8 cellular contexts compared by ENCODE assay signal in the genomic region with DNA sequence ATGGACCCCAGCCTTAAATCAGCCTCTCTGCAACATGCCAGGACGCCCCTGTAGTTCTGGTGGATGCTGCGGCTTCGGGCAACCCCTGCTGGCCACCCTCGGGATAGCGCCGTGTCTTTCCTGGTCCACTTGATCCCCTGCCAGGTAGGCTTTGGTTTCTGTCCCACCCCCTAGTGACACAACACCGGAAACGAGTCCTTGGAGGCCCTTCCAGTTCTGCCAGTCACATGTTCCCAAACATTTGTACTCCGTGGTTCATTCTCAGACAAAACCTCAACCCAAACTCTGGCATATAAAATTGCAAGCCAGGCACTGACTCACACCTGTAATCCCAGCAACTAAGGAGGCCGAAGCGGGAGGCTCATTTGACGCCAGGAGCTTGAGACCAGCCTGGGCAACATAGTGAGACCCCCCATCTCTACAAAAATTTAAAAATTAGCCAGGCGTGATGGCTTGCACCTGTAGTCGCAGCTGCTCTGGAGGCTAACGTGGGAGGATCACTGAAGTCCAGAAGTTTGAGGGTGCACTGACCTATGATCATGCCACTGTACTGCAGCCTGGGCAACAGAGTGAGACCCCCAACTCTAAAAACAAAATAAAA. TPM values are rescaled to one million over a fixed set of nuclear protein-coding genes. Genes with fewer than 3 reads are reported as not detected.
DNase-seq lines count a peak whose midpoint lies in the region; TF ChIP-seq lines count a peak whose summit lies in the region.

No MANE protein-coding gene starts in this region.

- no peak overlapping the region for H3K27ac ChIP-seq in uterus

- intact Hi-C loops in posterior cingulate gyrus (cut with DNase I) (loop anchor here (2.0 to 10.0 kb wide), 2 partner anchors 50 to 56 kb away; no protein-coding TSS in a partner anchor), uterus (cut with DNase I; ENCODE audit: low total_unique reads) (no loop called here)

- no peak overlapping the region for H3K4me3 ChIP-seq in uterus

- peak; percentile 15 to 71 (median 39) for TF ChIP-seq CTCF in uterus (IDR thresholded peaks at IDR 0.05)

- H3K4me1 ChIP-seq in uterus, result no peaks in the 10 kb centered on the region

- no peak for TF ChIP-seq POLR2A in uterus (IDR thresholded peaks at IDR 0.05)

- H3K36me3 ChIP-seq in uterus, result no peaks in the 10 kb centered on the region

- H3K27me3 ChIP-seq in uterus, result no peaks in the 10 kb centered on the region

- DNase-seq in NOMO-1 treated with dmso at 0.1 percent for 144 hours (lab: John Stamatoyannopoulos, UW; ENCODE audit: unreplicated experiment) (peak; percentile 6), NOMO-1 treated with DMSO at 0.1 percent for 48 hours (lab: John Stamatoyannopoulos, UW; ENCODE audit: unreplicated experiment) (no peak), LHCN-M2 (ENCODE audit: low read depth) (peak; percentile 86), SHP77 treated with DMSO at 0.1 percent for 48 hours (lab: John Stamatoyannopoulos, UW) (peak; percentile 85), glomerular visceral epithelial cell (ENCODE audit: extremely low spot score) (peak; percentile 90), posterior cingulate gyrus (peak; percentile 79 to 97 (median 86)), uterus (peak; percentile 39 to 61)
- peak; percentile 75 for DNase-seq in activated naive CD4-positive, alpha-beta T cell treated with anti-CD3 and anti-CD28 coated beads, Interleukin-2, amount 50 U/mL, for 16 hours

- H3K9me3 ChIP-seq in uterus, result no peaks in the 10 kb centered on the region

RNA-seq across cellular contexts. Expression of gene RASAL1, which starts 37.0 kb away (rescaled TPM):
- total RNA-seq in LHCN-M2 (2014; rRNA removed) (not detected in 2 replicates), uterus (1 to 10 TPM in 1 of 4 donors, not detected in 3; 6.8 TPM)
- polyA plus RNA-seq in LHCN-M2 (2012), result not detected

RNA-seq across cellular contexts. Expression of gene DTX1, which starts 42.0 kb away (rescaled TPM):
- total RNA-seq in LHCN-M2 (2014; rRNA removed) (0.11 TPM in 1 of 2 replicates, not detected in the other), uterus (1 to 10 TPM; 2.4 to 8.6 (median 3.1) TPM)
- polyA plus RNA-seq in LHCN-M2 (2012), result not detected

RNA-seq across cellular contexts. Expression of gene CFAP73, which starts 51.0 kb away (rescaled TPM):
- total RNA-seq in LHCN-M2 (2014; rRNA removed) (not detected in 2 replicates), uterus (1 to 10 TPM in 1 of 4 donors, under 1 TPM in 1, not detected in 2; 0.67 to 2.6 TPM)
- 0.05 TPM for polyA plus RNA-seq in LHCN-M2 (2012)
